Comparison of ENCODE assay signal across 8 cellular contexts in genomic region chr6:31665501-31666336, GRCh38. TPM values are rescaled to one million over a fixed set of nuclear protein-coding genes. Genes with fewer than 3 reads are reported as not detected.
DNase-seq lines count a peak whose midpoint lies in the region; ATAC-seq and TF ChIP-seq lines count a peak whose summit lies in the region.

TSS of gene CSNK2B (plus strand) at chr6:31666080. CDS start at chr6:31666832, 752 bp downstream.

- H3K4me1 ChIP-seq in OCI-LY7 (ENCODE audit: insufficient read depth, low read length, poor library complexity, severe bottlenecking) = peaks cover 43% of the 10 kb centered on the region
- H3K4me1 ChIP-seq in mucosa of descending colon (ENCODE audit: low read depth) = peaks cover 27% of the 10 kb centered on the region

- H3K9me3 ChIP-seq in OCI-LY7 (ENCODE audit: low read length) (no peaks in the 10 kb centered on the region), mucosa of descending colon (no peaks in the 10 kb centered on the region)

- ATAC-seq in GM21526 (IDR thresholded peaks at IDR 0.05; ENCODE audit: low FRiP score, unreplicated experiment) (peak; percentile 71), mucosa of descending colon (peak; percentile 91)

- intact Hi-C loops in OCI-LY7 (cut with micrococcal nuclease; ENCODE audit: unreplicated experiment) (loop anchor here (1.0 to 2.0 kb wide), 7 partner anchors 13 to 169 kb away; partner anchors contain the start of genes ABHD16A, ATP6V1G2, BAG6 and PRRC2A), mucosa of descending colon (cut with DNase I, micrococcal nuclease) (no loop called here)

- peaks cover 75% of the 10 kb centered on the region for H3K36me3 ChIP-seq in OCI-LY7 (ENCODE audit: insufficient read depth, low read length)
- peaks cover 10% of the 10 kb centered on the region for H3K36me3 ChIP-seq in mucosa of descending colon (ENCODE audit: low read depth)

- POLR2A ChIA-PET in OCI-LY7 (lab: Charles Lee) = interaction anchor here (0.5 to 1.6 kb wide), 4 partner anchors 10 to 527 kb away, joined by 3 to 5 read pairs (median 4); partner anchors contain the start of genes APOM and NEU1

- CTCF ChIA-PET in OCI-LY7 (lab: Charles Lee; ENCODE audit: unreplicated experiment) = interaction anchor here (0.6 kb wide), 1 partner anchor 29 kb away, joined by 3 read pairs; no protein-coding TSS in a partner anchor

- TF ChIP-seq CTCF in OCI-LY7 (conservative IDR thresholded peaks at IDR 0.05; ENCODE audit: low read length) = no peak
- no peak for TF ChIP-seq CTCF in mucosa of descending colon (IDR thresholded peaks at IDR 0.05)

- peak within 1 kb of the TSS; percentile 97 for H3K4me2 ChIP-seq in OCI-LY7 (ENCODE audit: low read length)

- H3K27ac ChIP-seq in OCI-LY7 (ENCODE audit: low read depth, low read length, poor library complexity, severe bottlenecking) = peak within 1 kb of the TSS; percentile 90

- no TSS peak for BruUV-seq in OCI-LY7 (replicated peaks; lab: Mats Ljungman, UMichigan)

- no peaks in the 10 kb centered on the region for H3K9me2 ChIP-seq in OCI-LY7 (ENCODE audit: insufficient read depth, low read length)

- H4K20me1 ChIP-seq in OCI-LY7 (ENCODE audit: insufficient read depth, low read length) = 0 out of 2 replicates have a peak, but pooled peaks cover 3% of the 10 kb centered on the region

- DNase-seq in DMS 273 (lab: John Stamatoyannopoulos, UW; ENCODE audit: unreplicated experiment) (peak; percentile 99), HuH-7.5 (ENCODE audit: low spot score) (peak; percentile 88), OCI-LY7 (ENCODE audit: low spot score) (peak; percentile 98), activated T-cell treated with anti-CD3 and anti-CD28 coated beads for 1 hour (ENCODE audit: low read depth) (peak; percentile 95), epidermal melanocyte (ENCODE audit: insufficient read length, low spot score) (peak; percentile 96), mucosa of descending colon (peak; percentile 98 to 99 (median 99))
- DNase-seq in stimulated activated CD8-positive, alpha-beta memory T cell treated with anti-CD3 and anti-CD28 coated beads, Interleukin-4, amount 100 ng/mL, for 24 hours (ENCODE audit: low read depth) = peak; percentile 97

- no peak within 1 kb of the TSS; the same call in 1 of the 2 replicates for H2AFZ ChIP-seq in OCI-LY7 (ENCODE audit: low read length)

- H3K4me3 ChIP-seq in OCI-LY7 (ENCODE audit: low read depth, low read length, poor library complexity, severe bottlenecking) = peak within 1 kb of the TSS; percentile 99
- peak within 1 kb of the TSS; percentile 81 for H3K4me3 ChIP-seq in mucosa of descending colon

- peaks cover 58% of the 10 kb centered on the region for H3K79me2 ChIP-seq in OCI-LY7 (ENCODE audit: insufficient read depth, low read depth, low read length)

RNA-seq across cellular contexts. Expression of gene CSNK2B, which starts in this region (rescaled TPM):
- 207 and 230 TPM in 2 replicates for total RNA-seq in OCI-LY7 (2014; rRNA removed; shearing (Covaris generic))
- total RNA-seq in OCI-LY7 (2022) = 245 and 254 TPM in 2 replicates
- total RNA-seq in mucosa of descending colon = 100 to 1,000 TPM; 125 to 147 (median 134) TPM

Comparison
In these comparisons a context has a peak if more than half of its experiments do, and no peak if none do; other contexts are left out.
1. Peak in every context shown above with its lines: DNase-seq, ATAC-seq, H3K4me3 ChIP-seq and H3K27ac ChIP-seq.